ENCODE assay signal across 15 cellular contexts in genomic region chr20:62632575-62632974, GRCh38. TPM values are rescaled to one million over a fixed set of nuclear protein-coding genes. Genes with fewer than 3 reads are reported as not detected.
DNase-seq lines count a peak whose midpoint lies in the region; ATAC-seq and TF ChIP-seq lines count a peak whose summit lies in the region.
"Had no signal": no experiment of that assay in that cellular context is flagged by ENCODE, and none has a peak within 500 bp of the region (broad histone marks: within the 10 kb centered on the region; RNA-seq: fewer than 3 reads in every experiment).

No MANE protein-coding gene starts in this region.

- peaks cover 17% of the 10 kb centered on the region for H3K27me3 Mint-ChIP-seq in brain
- peaks cover 23 to 25% of the 10 kb centered on the region in 2 donors for H3K27me3 Mint-ChIP-seq in stimulated activated naive B cell treated with anti-CD40 and anti-IgM and Interleukin-4, amounts not matched to agents 10 μg/mL and 1 μg/mL and 100 μg/mL, for 72 hours

- no peaks in the 10 kb centered on the region for H3K36me3 Mint-ChIP-seq in brain
- no peaks in the 10 kb centered on the region for H3K36me3 Mint-ChIP-seq in stimulated activated naive B cell treated with anti-CD40 and anti-IgM and Interleukin-4, amounts not matched to agents 10 μg/mL and 1 μg/mL and 100 μg/mL, for 72 hours
- H3K36me3 Mint-ChIP-seq: naive thymus-derived CD8-positive, alpha-beta T cell had no signal

- no peak for ATAC-seq in stimulated activated naive B cell treated with anti-CD40 and anti-IgM and Interleukin-4, amounts not matched to agents 10 μg/mL and 1 μg/mL and 100 μg/mL, for 72 hours (replicated peaks)
- no peak for ATAC-seq in HG02678 (IDR thresholded peaks at IDR 0.05; ENCODE audit: unreplicated experiment)
- ATAC-seq in GM21447 (IDR thresholded peaks at IDR 0.05; ENCODE audit: unreplicated experiment), result no peak
- ATAC-seq: effector memory CD8-positive, alpha-beta T cell; naive thymus-derived CD8-positive, alpha-beta T cell had no signal

- peak in 2 of 3 experiments; percentile 67 to 86 for DNase-seq in NCI-H1417 (lab: John Stamatoyannopoulos, UW)
- DNase-seq in NCI-H1417 treated with DMSO at 0.1 percent for 48 hours (lab: John Stamatoyannopoulos, UW), result no peak
- DNase-seq in NCI-H345 (lab: John Stamatoyannopoulos, UW), result peak; percentile 21
- DNase-seq in stimulated activated naive B cell treated with anti-CD40 and anti-IgM and Interleukin-4, amounts not matched to agents 10 μg/mL and 1 μg/mL and 100 μg/mL, for 72 hours, result no peak
- DNase-seq in mucosa of gallbladder (ENCODE audit: low spot score), result no peak
- DNase-seq: activated CD4-positive, alpha-beta T cell treated with anti-CD3 and anti-CD28 coated beads for 48 hours; adrenal gland; C1 segment of cervical spinal cord; DMS 273 treated with DMSO at 0.1 percent for 48 hours; effector memory CD8-positive, alpha-beta T cell; naive thymus-derived CD8-positive, alpha-beta T cell had no signal

- H3K4me3 Mint-ChIP-seq in brain, result no peak overlapping the region
- no peak overlapping the region for H3K4me3 Mint-ChIP-seq in stimulated activated naive B cell treated with anti-CD40 and anti-IgM and Interleukin-4, amounts not matched to agents 10 μg/mL and 1 μg/mL and 100 μg/mL, for 72 hours
- H3K4me3 Mint-ChIP-seq: central memory CD8-positive, alpha-beta T cell; effector memory CD8-positive, alpha-beta T cell; naive thymus-derived CD8-positive, alpha-beta T cell had no signal

- H3K9me3 Mint-ChIP-seq in brain, result peaks cover 0 to 6% (median 0%) of the 10 kb centered on the region in 5 experiments
- no peaks in the 10 kb centered on the region for H3K9me3 Mint-ChIP-seq in stimulated activated naive B cell treated with anti-CD40 and anti-IgM and Interleukin-4, amounts not matched to agents 10 μg/mL and 1 μg/mL and 100 μg/mL, for 72 hours
- H3K9me3 Mint-ChIP-seq: central memory CD8-positive, alpha-beta T cell; effector memory CD8-positive, alpha-beta T cell; naive thymus-derived CD8-positive, alpha-beta T cell had no signal

- peaks cover 34% of the 10 kb centered on the region for H3K4me1 Mint-ChIP-seq in brain
- peaks cover 14 to 28% of the 10 kb centered on the region in 2 donors for H3K4me1 Mint-ChIP-seq in stimulated activated naive B cell treated with anti-CD40 and anti-IgM and Interleukin-4, amounts not matched to agents 10 μg/mL and 1 μg/mL and 100 μg/mL, for 72 hours
- H3K4me1 Mint-ChIP-seq: central memory CD8-positive, alpha-beta T cell had no signal

- TF ChIP-seq CTCF in brain (conservative IDR thresholded peaks at IDR 0.05), result no peak

- peak overlapping the region in 3 of 5 experiments; percentile 16 to 44 (median 19) for H3K27ac Mint-ChIP-seq in brain
- H3K27ac Mint-ChIP-seq in stimulated activated naive B cell treated with anti-CD40 and anti-IgM and Interleukin-4, amounts not matched to agents 10 μg/mL and 1 μg/mL and 100 μg/mL, for 72 hours, result peak overlapping the region; percentile 26
- H3K27ac Mint-ChIP-seq: effector memory CD8-positive, alpha-beta T cell had no signal

RNA-seq across cellular contexts. Expression of gene SLCO4A1, which starts 9.7 kb away (rescaled TPM):
- polyA plus RNA-seq in brain (ENCODE audit: insufficient read depth, low read depth, low replicate concordance), result 18.2 TPM
- 5.9 TPM for total RNA-seq in mucosa of gallbladder

Comparison
In these comparisons a context has a peak if more than half of its experiments do, and no peak if none do; other contexts are left out.
1. DNase-seq: peak in NCI-H1417 (2 of 3) and NCI-H345 (single experiment); none in NCI-H1417 treated with DMSO at 0.1 percent for 48 hours (single experiment), stimulated activated naive B cell treated with anti-CD40 and anti-IgM and Interleukin-4, amounts not matched to agents 10 μg/mL and 1 μg/mL and 100 μg/mL, for 72 hours (single experiment) and mucosa of gallbladder (single experiment).